In genomic region chr1:248622491-248623106, GRCh38 we compare ENCODE assay signal across 9 cellular contexts. TPM values are rescaled to one million over a fixed set of nuclear protein-coding genes. Genes with fewer than 3 reads are reported as not detected.
DNase-seq lines count a peak whose midpoint lies in the region; ATAC-seq and TF ChIP-seq lines count a peak whose summit lies in the region.
"Had no signal": no experiment of that assay in that cellular context is flagged by ENCODE, and none has a peak within 500 bp of the region (broad histone marks: within the 10 kb centered on the region; RNA-seq: fewer than 3 reads in every experiment).

No MANE protein-coding gene starts in this region.

- TF ChIP-seq CTCF in fibroblast of the aortic adventitia (IDR thresholded peaks at IDR 0.05; ENCODE audit: insufficient read depth, low read length), result peak; percentile 46

- DNase-seq in NCI-H345 (lab: John Stamatoyannopoulos, UW), result peak; percentile 5
- no peak for DNase-seq in NCI-H345 treated with DMSO at 0.1 percent for 48 hours (lab: John Stamatoyannopoulos, UW; ENCODE audit: unreplicated experiment)
- DNase-seq in RKO (ENCODE audit: low spot score), result peak; percentile 61
- peak; percentile 55 for DNase-seq in fibroblast of the aortic adventitia (ENCODE audit: low read depth)
- peak; percentile 2 for DNase-seq in stromal cell of bone marrow (ENCODE audit: low read depth)
- no peak for DNase-seq in activated naive CD4-positive, alpha-beta T cell treated with anti-CD3 and anti-CD28 coated beads, Interleukin-2, amount 50 U/mL, for 16 hours

- no peak overlapping the region for H3K4me3 ChIP-seq in fibroblast of the aortic adventitia (ENCODE audit: low read depth, low read length)

- peak; percentile 89 for ATAC-seq in GM19468 (IDR thresholded peaks at IDR 0.05; ENCODE audit: extremely low read depth, unreplicated experiment)
- peak; percentile 93 for ATAC-seq in HG03571 (IDR thresholded peaks at IDR 0.05; ENCODE audit: unreplicated experiment)

RNA-seq across cellular contexts. Expression of gene OR2T11, which starts 12.3 kb away (rescaled TPM):
- not detected in 2 replicates for total RNA-seq in fibroblast of the aortic adventitia (ENCODE audit: low replicate concordance)
- total RNA-seq: Caco-2 had no signal

RNA-seq across cellular contexts. Expression of gene OR2T35, which starts 22.5 kb away (rescaled TPM):
- not detected in 2 replicates for total RNA-seq in fibroblast of the aortic adventitia (ENCODE audit: low replicate concordance)
- total RNA-seq: Caco-2 had no signal

RNA-seq across cellular contexts. Expression of gene OR2T10, which starts 25.1 kb away (rescaled TPM):
- total RNA-seq in fibroblast of the aortic adventitia (ENCODE audit: low replicate concordance), result not detected in 2 replicates
- total RNA-seq: Caco-2 had no signal

RNA-seq across cellular contexts. Expression of gene OR2T27, which starts 32.7 kb away (rescaled TPM):
- not detected in 2 replicates for total RNA-seq in fibroblast of the aortic adventitia (ENCODE audit: low replicate concordance)
- total RNA-seq: Caco-2 had no signal

RNA-seq across cellular contexts. Expression of gene OR2T34, which starts 48.0 kb away (rescaled TPM):
- not detected in 2 replicates for total RNA-seq in fibroblast of the aortic adventitia (ENCODE audit: low replicate concordance)
- total RNA-seq: Caco-2 had no signal

Comparison
In these comparisons a context has a peak if more than half of its experiments do, and no peak if none do; other contexts are left out.
1. DNase-seq: peak in NCI-H345 (single experiment), RKO (single experiment), fibroblast of the aortic adventitia (single experiment) and stromal cell of bone marrow (single experiment); none in NCI-H345 treated with DMSO at 0.1 percent for 48 hours (single experiment) and activated naive CD4-positive, alpha-beta T cell treated with anti-CD3 and anti-CD28 coated beads, Interleukin-2, amount 50 U/mL, for 16 hours (single experiment).